Comparison of ENCODE assay signal across 8 cellular contexts in the genomic region with DNA sequence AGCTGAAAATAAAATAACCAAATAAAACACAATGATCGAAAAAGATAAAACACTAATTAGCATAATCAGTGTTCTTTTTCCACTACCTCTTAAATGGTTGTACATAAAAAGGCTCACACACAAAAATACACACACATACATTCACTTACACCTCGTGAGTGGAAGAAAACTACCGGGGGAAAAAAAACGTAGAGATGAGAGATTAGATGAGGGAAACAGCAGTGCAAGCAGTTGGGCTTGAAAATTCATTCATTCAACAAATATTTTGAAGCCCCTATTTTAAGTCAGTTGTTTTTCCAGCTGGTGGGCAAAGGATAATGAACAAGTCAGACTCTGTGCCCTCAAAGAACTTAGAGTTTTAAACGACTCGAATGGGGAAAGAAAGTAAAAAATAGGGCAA. TPM values are rescaled to one million over a fixed set of nuclear protein-coding genes. Genes with fewer than 3 reads are reported as not detected.
DNase-seq lines count a peak whose midpoint lies in the region; ATAC-seq and TF ChIP-seq lines count a peak whose summit lies in the region.

No MANE protein-coding gene starts in this region.

- H2AFZ ChIP-seq in neural progenitor cell (replicated peaks), result no peak overlapping the region

- H3K27me3 Mint-ChIP-seq in neural progenitor cell (ENCODE audit: insufficient read depth, low read depth), result no peaks in the 10 kb centered on the region

- H3K36me3 ChIP-seq in BE2C, result no peaks in the 10 kb centered on the region
- no peaks in the 10 kb centered on the region for H3K36me3 ChIP-seq in ectodermal cell (ENCODE audit: control insufficient read depth, insufficient read depth, low read length)
- no peaks in the 10 kb centered on the region for H3K36me3 ChIP-seq in neural progenitor cell

- TF ChIP-seq CTCF in BE2C (IDR thresholded peaks at IDR 0.05; ENCODE audit: low read depth, low read length), result no peak
- no peak for TF ChIP-seq CTCF in LNCaP clone FGC (IDR thresholded peaks at IDR 0.05; ENCODE audit: control insufficient read depth, extremely low read depth, insufficient read depth)
- no peak for TF ChIP-seq CTCF in neural progenitor cell (IDR thresholded peaks at IDR 0.05)

- H3F3A ChIP-seq in neural progenitor cell (ENCODE audit: low read depth), result peaks cover 16% of the 10 kb centered on the region

- peaks cover 96% of the 10 kb centered on the region for H3K79me2 ChIP-seq in neural progenitor cell (ENCODE audit: low read depth)

- DNase-seq in BE2C (no peak), LNCaP clone FGC (ENCODE audit: low read depth) (no peak), neural progenitor cell (ENCODE audit: low spot score) (no peak), amygdala (lab: John Stamatoyannopoulos, UW) (no peak), NCI-H1694 treated with DMSO at 0.1 percent for 48 hours (lab: John Stamatoyannopoulos, UW) (no peak)

- peak overlapping the region; percentile 91 for H3K4me2 ChIP-seq in neural progenitor cell

- H3K9ac ChIP-seq in neural progenitor cell, result peak overlapping the region; percentile 98

- H3K27ac ChIP-seq in ectodermal cell (ENCODE audit: insufficient read depth, low read depth, low read length, poor library complexity, severe bottlenecking), result no peak overlapping the region
- H3K27ac ChIP-seq in neural progenitor cell, result peak overlapping the region; percentile 96

- 68 to 90% methylated on average over 1 to 6 of the region's 6 CpGs for WGBS in ectodermal cell, 2 experiments

- H4K20me1 ChIP-seq in neural progenitor cell (ENCODE audit: low read depth), result no peaks in the 10 kb centered on the region

- H3K9me3 ChIP-seq in BE2C (no peaks in the 10 kb centered on the region), ectodermal cell (ENCODE audit: control insufficient read depth, low read length) (no peaks in the 10 kb centered on the region), neural progenitor cell (ENCODE audit: low read depth) (no peaks in the 10 kb centered on the region)

- H3K4me3 Mint-ChIP-seq in neural progenitor cell, result no peak overlapping the region

- H3K4me3 ChIP-seq in BE2C (ENCODE audit: low read depth, low read length) (peak overlapping the region; percentile 94), LNCaP clone FGC (ENCODE audit: low read depth, low read length) (peak overlapping the region; percentile 89), ectodermal cell (ENCODE audit: insufficient read depth, low read depth, low read length) (peak overlapping the region; percentile 91), neural progenitor cell (peak overlapping the region; percentile 86)

- no peaks in the 10 kb centered on the region for H3K9me3 Mint-ChIP-seq in neural progenitor cell

- H3K4me1 ChIP-seq in BE2C (no peaks in the 10 kb centered on the region), ectodermal cell (ENCODE audit: control insufficient read depth, insufficient read depth, low read length) (peaks cover 8% of the 10 kb centered on the region), neural progenitor cell (peaks cover 17% of the 10 kb centered on the region)

- H3K27me3 ChIP-seq in BE2C (no peaks in the 10 kb centered on the region), ectodermal cell (ENCODE audit: control insufficient read depth, insufficient read depth, low read length, poor library complexity, severe bottlenecking) (no peaks in the 10 kb centered on the region), neural progenitor cell (no peaks in the 10 kb centered on the region)

- no peak for ATAC-seq in GM18511 (IDR thresholded peaks at IDR 0.05; ENCODE audit: unreplicated experiment)
- ATAC-seq in HG02642 (IDR thresholded peaks at IDR 0.05; ENCODE audit: poor library complexity, unreplicated experiment), result no peak

- no peak overlapping the region for H3K27ac Mint-ChIP-seq in neural progenitor cell

- H3K4me1 Mint-ChIP-seq in neural progenitor cell, result peaks cover 11% of the 10 kb centered on the region

- H3K36me3 Mint-ChIP-seq in neural progenitor cell, result peaks cover 4% of the 10 kb centered on the region

RNA-seq across cellular contexts. Expression of a gene that starts 1.0 kb away (rescaled TPM):
- polyA plus RNA-seq in BE2C (2012; ENCODE audit: insufficient read depth, insufficient read length, low read depth), result 7.8 TPM
- polyA plus RNA-seq in ectodermal cell (2013, experiment 1 of 4), result 35.2 TPM
- polyA plus RNA-seq in ectodermal cell (2013, experiment 2 of 4), result 34.3 TPM
- polyA plus RNA-seq in ectodermal cell (2013, experiment 3 of 4), result 26.8 TPM
- polyA plus RNA-seq in ectodermal cell (2013, experiment 4 of 4), result 29.8 TPM
- 57.7 and 69.8 TPM in 2 replicates for total RNA-seq in neural progenitor cell (ENCODE audit: low replicate concordance)

RNA-seq across cellular contexts. Expression of a gene that starts 1.4 kb away (rescaled TPM):
- 48.0 TPM for polyA plus RNA-seq in BE2C (2012; ENCODE audit: insufficient read depth, insufficient read length, low read depth)
- polyA plus RNA-seq in ectodermal cell (2013, experiment 1 of 4), result 41.7 TPM
- polyA plus RNA-seq in ectodermal cell (2013, experiment 2 of 4), result 39.4 TPM
- 39.6 TPM for polyA plus RNA-seq in ectodermal cell (2013, experiment 3 of 4)
- 43.1 TPM for polyA plus RNA-seq in ectodermal cell (2013, experiment 4 of 4)
- 35.5 and 64.2 TPM in 2 replicates for total RNA-seq in neural progenitor cell (ENCODE audit: low replicate concordance)

RNA-seq across cellular contexts. Expression of a gene that starts 53.6 kb away (rescaled TPM):
- not detected for polyA plus RNA-seq in BE2C (2012; ENCODE audit: insufficient read depth, insufficient read length, low read depth)
- not detected for polyA plus RNA-seq in ectodermal cell (2013, experiment 1 of 4)
- not detected for polyA plus RNA-seq in ectodermal cell (2013, experiment 2 of 4)
- not detected for polyA plus RNA-seq in ectodermal cell (2013, experiment 3 of 4)
- not detected for polyA plus RNA-seq in ectodermal cell (2013, experiment 4 of 4)
- total RNA-seq in neural progenitor cell (ENCODE audit: low replicate concordance), result not detected in 2 replicates
